1 cellular context compared by ENCODE assay signal in the genomic region with DNA sequence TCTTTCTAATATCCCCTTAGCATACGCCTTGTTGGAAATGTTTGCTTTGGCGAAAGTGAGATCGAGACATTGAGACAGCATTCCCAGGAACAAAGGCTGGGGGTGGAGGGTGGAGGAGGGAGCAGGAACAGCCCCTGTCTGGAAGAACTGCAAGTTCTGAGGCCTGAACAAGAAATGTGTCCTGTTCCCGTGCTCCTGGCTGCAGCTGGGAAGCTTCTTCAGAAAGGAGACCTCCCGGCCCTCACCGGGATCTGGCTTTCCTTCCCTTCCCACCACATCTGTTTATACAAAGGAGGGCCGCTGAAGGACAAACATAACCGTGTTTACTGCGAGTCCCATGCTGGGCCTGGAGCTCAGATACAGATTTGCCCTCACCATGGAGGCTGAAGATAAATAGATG.
TF ChIP-seq lines count a peak whose summit lies in the region.

No MANE protein-coding gene starts in this region.

TF ChIP-seq in WTC11, 78 proteins besides CTCF, POLR2A, EP300 and RAD21 (continued from another document):
- TF ChIP-seq, protein P1, sequence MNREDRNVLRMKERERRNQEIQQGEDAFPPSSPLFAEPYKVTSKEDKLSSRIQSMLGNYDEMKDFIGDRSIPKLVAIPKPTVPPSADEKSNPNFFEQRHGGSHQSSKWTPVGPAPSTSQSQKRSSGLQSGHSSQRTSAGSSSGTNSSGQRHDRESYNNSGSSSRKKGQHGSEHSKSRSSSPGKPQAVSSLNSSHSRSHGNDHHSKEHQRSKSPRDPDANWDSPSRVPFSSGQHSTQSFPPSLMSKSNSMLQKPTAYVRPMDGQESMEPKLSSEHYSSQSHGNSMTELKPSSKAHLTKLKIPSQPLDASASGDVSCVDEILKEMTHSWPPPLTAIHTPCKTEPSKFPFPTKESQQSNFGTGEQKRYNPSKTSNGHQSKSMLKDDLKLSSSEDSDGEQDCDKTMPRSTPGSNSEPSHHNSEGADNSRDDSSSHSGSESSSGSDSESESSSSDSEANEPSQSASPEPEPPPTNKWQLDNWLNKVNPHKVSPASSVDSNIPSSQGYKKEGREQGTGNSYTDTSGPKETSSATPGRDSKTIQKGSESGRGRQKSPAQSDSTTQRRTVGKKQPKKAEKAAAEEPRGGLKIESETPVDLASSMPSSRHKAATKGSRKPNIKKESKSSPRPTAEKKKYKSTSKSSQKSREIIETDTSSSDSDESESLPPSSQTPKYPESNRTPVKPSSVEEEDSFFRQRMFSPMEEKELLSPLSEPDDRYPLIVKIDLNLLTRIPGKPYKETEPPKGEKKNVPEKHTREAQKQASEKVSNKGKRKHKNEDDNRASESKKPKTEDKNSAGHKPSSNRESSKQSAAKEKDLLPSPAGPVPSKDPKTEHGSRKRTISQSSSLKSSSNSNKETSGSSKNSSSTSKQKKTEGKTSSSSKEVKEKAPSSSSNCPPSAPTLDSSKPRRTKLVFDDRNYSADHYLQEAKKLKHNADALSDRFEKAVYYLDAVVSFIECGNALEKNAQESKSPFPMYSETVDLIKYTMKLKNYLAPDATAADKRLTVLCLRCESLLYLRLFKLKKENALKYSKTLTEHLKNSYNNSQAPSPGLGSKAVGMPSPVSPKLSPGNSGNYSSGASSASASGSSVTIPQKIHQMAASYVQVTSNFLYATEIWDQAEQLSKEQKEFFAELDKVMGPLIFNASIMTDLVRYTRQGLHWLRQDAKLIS (CRISPR knock-in tag; IDR thresholded peaks at IDR 0.05; ENCODE audit: borderline replicate concordance), result no peak
- no peak for TF ChIP-seq ZNF232 (CRISPR knock-in tag; IDR thresholded peaks at IDR 0.05)
